ENCODE assay signal across 1 cellular context in the genomic region with DNA sequence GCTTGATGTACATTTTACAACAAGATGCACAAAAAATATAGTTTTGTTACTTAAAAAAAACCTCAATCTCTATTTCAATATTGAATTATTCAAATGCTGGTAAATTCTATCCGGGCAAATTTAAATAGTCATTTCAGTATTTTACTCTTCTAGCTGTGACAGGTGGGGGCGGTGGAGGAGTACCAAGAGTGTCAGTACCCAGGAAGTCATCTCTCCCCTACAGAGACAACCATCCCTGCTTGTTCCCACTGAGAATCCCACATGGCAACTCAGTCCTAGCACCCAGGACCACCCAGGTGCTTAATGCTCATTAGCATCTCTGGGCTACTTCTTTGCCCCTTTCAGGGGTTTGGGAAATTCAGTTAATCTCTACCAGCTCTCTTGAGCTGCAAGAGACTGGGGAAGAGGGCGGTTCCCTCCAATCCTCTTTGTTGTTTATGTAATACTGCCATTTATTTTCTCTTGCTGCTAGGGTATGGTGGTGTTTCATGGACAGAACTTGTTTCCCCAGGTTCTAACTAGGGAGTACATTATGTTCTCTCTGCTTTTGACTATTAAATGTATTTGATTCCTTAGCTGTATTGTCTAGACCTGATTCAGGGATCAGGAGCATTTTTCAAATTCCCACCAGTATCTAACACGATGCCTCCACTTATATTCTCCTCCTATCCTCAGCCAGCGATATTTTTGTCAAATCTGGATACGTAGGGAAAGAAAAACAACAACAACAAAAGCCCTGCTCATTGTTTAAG.
TF ChIP-seq lines count a peak whose summit lies in the region.

No MANE protein-coding gene starts in this region.

TF ChIP-seq in neural cell, 6 proteins besides CTCF, POLR2A, EP300 and RAD21:
- TF ChIP-seq, protein P1, sequence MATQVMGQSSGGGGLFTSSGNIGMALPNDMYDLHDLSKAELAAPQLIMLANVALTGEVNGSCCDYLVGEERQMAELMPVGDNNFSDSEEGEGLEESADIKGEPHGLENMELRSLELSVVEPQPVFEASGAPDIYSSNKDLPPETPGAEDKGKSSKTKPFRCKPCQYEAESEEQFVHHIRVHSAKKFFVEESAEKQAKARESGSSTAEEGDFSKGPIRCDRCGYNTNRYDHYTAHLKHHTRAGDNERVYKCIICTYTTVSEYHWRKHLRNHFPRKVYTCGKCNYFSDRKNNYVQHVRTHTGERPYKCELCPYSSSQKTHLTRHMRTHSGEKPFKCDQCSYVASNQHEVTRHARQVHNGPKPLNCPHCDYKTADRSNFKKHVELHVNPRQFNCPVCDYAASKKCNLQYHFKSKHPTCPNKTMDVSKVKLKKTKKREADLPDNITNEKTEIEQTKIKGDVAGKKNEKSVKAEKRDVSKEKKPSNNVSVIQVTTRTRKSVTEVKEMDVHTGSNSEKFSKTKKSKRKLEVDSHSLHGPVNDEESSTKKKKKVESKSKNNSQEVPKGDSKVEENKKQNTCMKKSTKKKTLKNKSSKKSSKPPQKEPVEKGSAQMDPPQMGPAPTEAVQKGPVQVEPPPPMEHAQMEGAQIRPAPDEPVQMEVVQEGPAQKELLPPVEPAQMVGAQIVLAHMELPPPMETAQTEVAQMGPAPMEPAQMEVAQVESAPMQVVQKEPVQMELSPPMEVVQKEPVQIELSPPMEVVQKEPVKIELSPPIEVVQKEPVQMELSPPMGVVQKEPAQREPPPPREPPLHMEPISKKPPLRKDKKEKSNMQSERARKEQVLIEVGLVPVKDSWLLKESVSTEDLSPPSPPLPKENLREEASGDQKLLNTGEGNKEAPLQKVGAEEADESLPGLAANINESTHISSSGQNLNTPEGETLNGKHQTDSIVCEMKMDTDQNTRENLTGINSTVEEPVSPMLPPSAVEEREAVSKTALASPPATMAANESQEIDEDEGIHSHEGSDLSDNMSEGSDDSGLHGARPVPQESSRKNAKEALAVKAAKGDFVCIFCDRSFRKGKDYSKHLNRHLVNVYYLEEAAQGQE (IDR thresholded peaks at IDR 0.05; ENCODE audit: borderline replicate concordance) = no peak
- TF ChIP-seq TAF1 (IDR thresholded peaks at IDR 0.05; ENCODE audit: low read depth) = no peak
